ENCODE assay signal across 8 cellular contexts in the genomic region with DNA sequence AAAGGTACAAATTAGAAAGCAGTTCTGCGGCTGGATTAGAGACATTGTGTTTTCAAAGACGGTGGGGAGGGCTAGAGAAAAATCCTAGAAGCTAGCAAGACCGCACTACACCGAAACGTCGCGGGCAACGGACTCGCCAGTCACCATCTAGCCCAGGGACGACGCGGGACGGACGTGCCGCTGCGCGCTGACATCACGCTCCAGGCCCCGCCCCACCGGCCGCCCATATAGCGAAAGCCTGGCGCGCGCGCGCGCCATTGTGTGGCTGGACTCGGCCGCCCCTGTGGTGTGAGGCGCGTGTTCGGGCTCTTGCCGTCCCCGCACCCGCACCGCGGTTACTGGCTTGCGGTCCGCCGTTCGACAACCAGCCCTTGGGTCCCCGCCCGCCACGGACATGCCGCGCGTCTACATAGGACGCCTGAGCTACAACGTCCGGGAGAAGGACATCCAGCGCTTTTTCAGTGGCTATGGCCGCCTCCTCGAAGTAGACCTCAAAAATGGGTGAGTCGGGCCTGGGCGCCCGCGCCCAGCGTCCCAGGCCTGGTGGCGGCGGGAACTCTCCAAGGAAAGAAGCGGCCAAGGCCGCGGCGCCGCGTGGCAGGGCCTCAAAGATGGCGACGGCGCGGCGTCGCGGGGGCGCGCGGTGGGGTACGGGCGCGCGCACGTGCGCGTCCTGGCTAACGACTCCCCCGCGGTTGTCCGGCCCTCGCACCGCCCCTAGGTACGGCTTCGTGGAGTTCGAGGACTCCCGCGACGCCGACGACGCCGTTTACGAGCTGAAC. TPM values are rescaled to one million over a fixed set of nuclear protein-coding genes. Genes with fewer than 3 reads are reported as not detected.
DNase-seq lines count a peak whose midpoint lies in the region; FAIRE-seq lines count a peak whose summit lies in the region.

Gene SRSF6 (plus strand): TSS at position 257 of the 782 bp plus-strand sequence. CDS start 138 bp downstream, at position 395.

- no peaks in the 10 kb centered on the region for H3K9me3 ChIP-seq in HAP-1
- H3K9me3 ChIP-seq in MG63: peaks cover 2% of the 10 kb centered on the region; the same call in 1 of the 2 replicates

- H3K27me3 ChIP-seq in HAP-1 (ENCODE audit: low read depth): no peaks in the 10 kb centered on the region
- no peaks in the 10 kb centered on the region; the same call in 1 of the 2 replicates for H3K27me3 ChIP-seq in MG63

- in situ Hi-C loops in HAP-1 (cut with MboI; ENCODE audit: low sequenced_read_pairs) (no loop called here), SK-MEL-5 (cut with HindIII; ENCODE audit: low pct_unique_long_range_greater_than_20kb, low sequenced_read_pairs) (no loop called here)

- H3K4me3 ChIP-seq in HAP-1 (peak within 1 kb of the TSS; percentile 100), MG63 (peak within 1 kb of the TSS; percentile 100)

- peaks cover 42% of the 10 kb centered on the region for H3K36me3 ChIP-seq in HAP-1 (replicated peaks)
- peaks cover 42% of the 10 kb centered on the region for H3K36me3 ChIP-seq in MG63

- H3K27ac ChIP-seq in substantia nigra (ENCODE audit: low read depth, low read length, poor library complexity, severe bottlenecking): peak within 1 kb of the TSS; percentile 99

- H3K4me1 ChIP-seq in HAP-1: peaks cover 10% of the 10 kb centered on the region

- FAIRE-seq in frontal cortex (lab: Jason Lieb, UNC): no peak

- peak; percentile 58 for DNase-seq in GF-D8 (lab: John Stamatoyannopoulos, UW)
- DNase-seq in HAP-1 (ENCODE audit: low spot score in 2 of 2): peak; percentile 76 to 93
- peak; percentile 94 for DNase-seq in MG63
- peak; percentile 92 for DNase-seq in SK-MEL-5 (ENCODE audit: low read depth, low spot score)
- DNase-seq in activated naive CD4-positive, alpha-beta T cell treated with Interleukin-2 at 50 U/mL for 16 hours: peak; percentile 95
- DNase-seq in frontal cortex (ENCODE audit: low spot score in 2 of 2): peak; percentile 92 to 93
- DNase-seq in non-pigmented ciliary epithelial cell (ENCODE audit: low read depth): peak; percentile 45
- peak; percentile 73 to 98 (median 94) for DNase-seq in substantia nigra (lab: John Stamatoyannopoulos, UW)

RNA-seq across cellular contexts. Expression of gene SRSF6, which starts in this region (rescaled TPM):
- total RNA-seq in MG63 (2014; rRNA removed; shearing (Covaris generic); ENCODE audit: low replicate concordance): 16.3 and 22.1 TPM in 2 replicates
- 45.6 and 48.8 TPM in 2 replicates for total RNA-seq in SK-MEL-5 (2014; rRNA removed; shearing (Covaris generic))
- 108 and 146 TPM in 2 replicates for polyA plus RNA-seq in SK-MEL-5 (2015; cell fraction: cytosol; rRNA removed)
- polyA plus RNA-seq in SK-MEL-5 (2015; cell fraction: nucleus; rRNA removed): 730 and 807 TPM in 2 replicates
- total RNA-seq in frontal cortex: 44.0 TPM

Comparison
In these comparisons a context has a peak if more than half of its experiments do, and no peak if none do; other contexts are left out.
1. Peak in every context shown above with its lines: DNase-seq, H3K4me3 ChIP-seq and H3K27ac ChIP-seq.
2. DNase-seq: peak in every context shown above with its lines; median percentile 95 in activated naive CD4-positive, alpha-beta T cell treated with Interleukin-2 at 50 U/mL for 16 hours; 94 in MG63; 94 in substantia nigra; 92 in frontal cortex; 92 in SK-MEL-5; 84 in HAP-1; 58 in GF-D8; 45 in non-pigmented ciliary epithelial cell.